ENCODE assay signal across 31 cellular contexts in genomic region chr7:130471974-130472373, GRCh38.
"Had no signal": no experiment of that assay in that cellular context is flagged by ENCODE, and none has a peak within 500 bp of the region (broad histone marks: within the 10 kb centered on the region; RNA-seq: fewer than 3 reads in every experiment).

No MANE protein-coding gene starts in this region.

- H3K36me3 ChIP-seq: neural progenitor cell, ovary, spleen, suprapubic skin, tibial artery, transverse colon, upper lobe of left lung, vagina had no signal

- H3K9me3 ChIP-seq: ovary, psoas muscle, spleen, suprapubic skin, testis, tibial artery, transverse colon, upper lobe of left lung, vagina had no signal

- H3K79me2 ChIP-seq: parathyroid adenoma had no signal

- DNase-seq: naive thymus-derived CD8-positive, alpha-beta T cell; nephron progenitor cell; occipital lobe; ovary; posterior cingulate gyrus; psoas muscle; right cardiac atrium; spleen; stimulated activated CD4-positive, alpha-beta T cell treated with anti-CD3 and anti-CD28 coated beads, Interleukin-12 subunit alpha, Interleukin-12 subunit beta, amount 100 ng/mL, for 4 hours; stimulated activated CD4-positive, alpha-beta T cell treated with anti-CD3 and anti-CD28 coated beads, Interleukin-1b, Interleukin-23, amount 100 ng/mL, for 48 hours; stimulated activated CD4-positive, alpha-beta T cell treated with anti-CD3 and anti-CD28 coated beads, Interleukin-4, amount 100 ng/mL, for 1 hour; stimulated activated CD4-positive, alpha-beta T cell treated with anti-CD3 and anti-CD28 coated beads, Interleukin-4, amount 100 ng/mL, for 4 hours; stimulated activated CD8-positive, alpha-beta memory T cell treated with anti-CD3 and anti-CD28 coated beads, Interleukin-4, amount 100 ng/mL, for 48 hours; stimulated activated naive CD4-positive, alpha-beta T cell; stimulated activated naive CD8-positive, alpha-beta T cell treated with anti-CD3 and anti-CD28 coated beads, Interleukin-15, amount 100 ng/mL, for 72 hours; stimulated activated naive CD8-positive, alpha-beta T cell treated with anti-CD3 and anti-CD28 coated beads, Interleukin-15, Interleukin-2, amounts not matched to agents 100 U/mL and 50 U/mL, for 24 hours; substantia nigra; testis; tibial artery; transverse colon; upper lobe of left lung had no signal

- H2AFZ ChIP-seq: neural progenitor cell, parathyroid adenoma had no signal

- H3K27me3 ChIP-seq: neural progenitor cell, ovary, spleen, suprapubic skin, testis, tibial artery, transverse colon, upper lobe of left lung, vagina had no signal

- H3K4me1 ChIP-seq: parathyroid adenoma, psoas muscle, suprapubic skin, testis, tibial artery, transverse colon, upper lobe of left lung, vagina had no signal

- H3K9ac ChIP-seq: neural progenitor cell, parathyroid adenoma had no signal

- ATAC-seq: naive thymus-derived CD8-positive, alpha-beta T cell; natural killer cell treated with Interleukin-12 subunit alpha and Interleukin-12 subunit beta and Interleukin-15 and Interleukin-18, amount 100 ng/mL, for 72 hours; psoas muscle; right cardiac atrium; sciatic nerve; stimulated activated memory B cell treated with anti-CD40 and anti-IgM and Interleukin-4, amounts not matched to agents 10 μg/mL and 1 μg/mL and 100 μg/mL, for 72 hours; stimulated activated naive CD8-positive, alpha-beta T cell treated with anti-CD3 and anti-CD28 coated beads, Interleukin-15, amount 100 ng/mL, for 72 hours; stimulated activated naive CD8-positive, alpha-beta T cell treated with anti-CD3 and anti-CD28 coated beads, Interleukin-15, Interleukin-2, amounts not matched to agents 100 U/mL and 50 U/mL, for 24 hours had no signal

- H3K4me3 ChIP-seq: neural progenitor cell, ovary, psoas muscle, skin epidermis, smooth muscle cell, spleen, suprapubic skin, testis, tibial artery, transverse colon, upper lobe of left lung, vagina had no signal

- H3K4me2 ChIP-seq: neural progenitor cell, smooth muscle cell had no signal

- H3K27ac ChIP-seq: neural progenitor cell, ovary, parathyroid adenoma, psoas muscle, skin epidermis, suprapubic skin, testis, tibial artery, transverse colon, upper lobe of left lung, vagina had no signal

- FAIRE-seq: urothelium cell line had no signal
